In genomic region chr2:55175254-55176093, GRCh38 we compare ENCODE assay signal across 8 cellular contexts. TPM values are rescaled to one million over a fixed set of nuclear protein-coding genes. Genes with fewer than 3 reads are reported as not detected.
DNase-seq lines count a peak whose midpoint lies in the region; ATAC-seq, FAIRE-seq and TF ChIP-seq lines count a peak whose summit lies in the region.

No MANE protein-coding gene starts in this region.

- no peak overlapping the region for H3K4me3 ChIP-seq in bronchial epithelial cell (ENCODE audit: low read depth, low read length)

- no peaks in the 10 kb centered on the region for H3K36me3 ChIP-seq in bronchial epithelial cell (ENCODE audit: control insufficient read depth, insufficient read depth, low read length)

- ATAC-seq in HG03196 (IDR thresholded peaks at IDR 0.05; ENCODE audit: unreplicated experiment) (peak; percentile 64), left lobe of liver (peak; percentile 90)

- FAIRE-seq in bronchial epithelial cell (lab: Jason Lieb, UNC): no peak

- H3K27ac ChIP-seq in 22Rv1: no peak overlapping the region

- H3K27me3 ChIP-seq in bronchial epithelial cell (ENCODE audit: control insufficient read depth, insufficient read depth, low read length): no peaks in the 10 kb centered on the region

- TF ChIP-seq CTCF in 22Rv1 (IDR thresholded peaks at IDR 0.05) (peak; percentile 52), bronchial epithelial cell (IDR thresholded peaks at IDR 0.05; ENCODE audit: insufficient read depth, low read length, severe bottlenecking) (peak; percentile 47)

- DNase-seq in GM03348 (ENCODE audit: low spot score): peak; percentile 78
- peak; percentile 61 for DNase-seq in NCI-H748 (lab: John Stamatoyannopoulos, UW; ENCODE audit: unreplicated experiment)
- DNase-seq in bronchial epithelial cell (ENCODE audit: low read depth): peak; percentile 70
- no peak for DNase-seq in left lobe of liver (ENCODE audit: low spot score)
- DNase-seq in mucosa of gallbladder (ENCODE audit: low spot score): no peak
- DNase-seq in 8988T: no peak

RNA-seq across cellular contexts. Expression of gene CLHC1, which starts 56.6 kb away (rescaled TPM):
- 6.8 and 10.1 TPM in 2 replicates for total RNA-seq in bronchial epithelial cell
- 3.5 TPM for total RNA-seq in left lobe of liver
- 20.1 TPM for total RNA-seq in mucosa of gallbladder

RNA-seq across cellular contexts. Expression of gene RPS27A, which starts 57.0 kb away (rescaled TPM):
- total RNA-seq in bronchial epithelial cell (949 and 1,648 TPM in 2 replicates), left lobe of liver (239 TPM), mucosa of gallbladder (605 TPM)

Comparison
In these comparisons a context has a peak if more than half of its experiments do, and no peak if none do; other contexts are left out.
1. DNase-seq: peak in GM03348 (single experiment), NCI-H748 (single experiment) and bronchial epithelial cell (single experiment); none in left lobe of liver (single experiment), mucosa of gallbladder (single experiment) and 8988T (single experiment).